In genomic region chr12:78918221-78918620, GRCh38 we compare ENCODE assay signal across 1 cellular context.
TF ChIP-seq lines count a peak whose summit lies in the region.

No MANE protein-coding gene starts in this region.

TF ChIP-seq in SK-N-SH, 30 proteins besides CTCF, POLR2A, EP300 and RAD21 (continued from another document):
- TF ChIP-seq ELF1 (IDR thresholded peaks at IDR 0.05) (no peak), MXI1 (IDR thresholded peaks at IDR 0.05; ENCODE audit: low read depth, low read length) (no peak; the same call in 1 of the 2 replicates), FOSL2 (IDR thresholded peaks at IDR 0.05; ENCODE audit: borderline replicate concordance, low read depth) (0 out of 2 replicates have a peak, but pooled peaks have one; percentile 2), GABPA (IDR thresholded peaks at IDR 0.05; ENCODE audit: low read depth) (no peak), USF2 (IDR thresholded peaks at IDR 0.05; ENCODE audit: borderline replicate concordance, low read depth, low read length) (no peak), SMC3 (IDR thresholded peaks at IDR 0.05; ENCODE audit: low read depth, low read length) (peak; percentile 20; the same call in 1 of the 2 replicates), ZBTB33 (IDR thresholded peaks at IDR 0.05; ENCODE audit: borderline replicate concordance, low read depth) (no peak), GATA2 (CRISPR knock-in tag; IDR thresholded peaks at IDR 0.05) (peak; percentile 91), TAF1 (IDR thresholded peaks at IDR 0.05; ENCODE audit: borderline replicate concordance, low read depth, low read length) (no peak), JUND (IDR thresholded peaks at IDR 0.05) (no peak)
